Comparison of ENCODE assay signal across 24 cellular contexts in genomic region chr2:30197570-30197969, GRCh38. TPM values are rescaled to one million over a fixed set of nuclear protein-coding genes. Genes with fewer than 3 reads are reported as not detected.
DNase-seq lines count a peak whose midpoint lies in the region; ATAC-seq and TF ChIP-seq lines count a peak whose summit lies in the region.
"Had no signal": no experiment of that assay in that cellular context is flagged by ENCODE, and none has a peak within 500 bp of the region (broad histone marks: within the 10 kb centered on the region; RNA-seq: fewer than 3 reads in every experiment).

No MANE protein-coding gene starts in this region.

- CTCF ChIA-PET in activated CD4-positive, alpha-beta T cell treated with anti-CD3 and anti-CD28 coated beads, Interleukin-2, amount 10 ng/mL, durations not matched to agents 7 days and 5 days (lab: Charles Lee), result no interaction called here

- H3K27ac ChIP-seq in right atrium auricular region (no peak overlapping the region), WERI-Rb-1 (no peak overlapping the region)
- H3K27ac ChIP-seq: heart right ventricle, neutrophil, upper lobe of left lung had no signal

- intact Hi-C loops in left ventricle myocardium superior (cut with micrococcal nuclease), result no loop called here

- H3K36me3 ChIP-seq in right atrium auricular region, result no peaks in the 10 kb centered on the region
- H3K36me3 ChIP-seq in WERI-Rb-1, result no peaks in the 10 kb centered on the region
- H3K36me3 ChIP-seq: heart right ventricle, neutrophil, upper lobe of left lung had no signal

- no peaks in the 10 kb centered on the region for H3K36me3 Mint-ChIP-seq in stimulated activated memory B cell treated with anti-CD40 and anti-IgM and Interleukin-4, amounts not matched to agents 10 μg/mL and 1 μg/mL and 100 μg/mL, for 72 hours
- H3K36me3 Mint-ChIP-seq in activated CD4-positive, alpha-beta T cell treated with anti-CD3 and anti-CD28 coated beads, Interleukin-2, amount 10 ng/mL, durations not matched to agents 7 days and 5 days (ENCODE audit: low read depth), result no peaks in the 10 kb centered on the region
- H3K36me3 Mint-ChIP-seq: memory B cell had no signal

- no peaks in the 10 kb centered on the region for H3K4me1 Mint-ChIP-seq in stimulated activated memory B cell treated with anti-CD40 and anti-IgM and Interleukin-4, amounts not matched to agents 10 μg/mL and 1 μg/mL and 100 μg/mL, for 72 hours
- H3K4me1 Mint-ChIP-seq in activated CD4-positive, alpha-beta T cell treated with anti-CD3 and anti-CD28 coated beads, Interleukin-2, amount 10 ng/mL, durations not matched to agents 7 days and 5 days, result no peaks in the 10 kb centered on the region
- H3K4me1 Mint-ChIP-seq: activated B cell treated with CpG ODN at 0.5 μM for 24 hours had no signal

- peaks cover 10% of the 10 kb centered on the region for H3K27me3 Mint-ChIP-seq in stimulated activated memory B cell treated with anti-CD40 and anti-IgM and Interleukin-4, amounts not matched to agents 10 μg/mL and 1 μg/mL and 100 μg/mL, for 72 hours
- peaks cover 2% of the 10 kb centered on the region for H3K27me3 Mint-ChIP-seq in activated CD4-positive, alpha-beta T cell treated with anti-CD3 and anti-CD28 coated beads, Interleukin-2, amount 10 ng/mL, durations not matched to agents 7 days and 5 days
- H3K27me3 Mint-ChIP-seq: activated B cell treated with CpG ODN at 0.5 μM for 24 hours had no signal

- TF ChIP-seq CTCF in right atrium auricular region (IDR thresholded peaks at IDR 0.05) (no peak), WERI-Rb-1 (IDR thresholded peaks at IDR 0.05; ENCODE audit: low read depth, low read length) (peak; percentile 92)

- H3K9me3 Mint-ChIP-seq in stimulated activated memory B cell treated with anti-CD40 and anti-IgM and Interleukin-4, amounts not matched to agents 10 μg/mL and 1 μg/mL and 100 μg/mL, for 72 hours, result no peaks in the 10 kb centered on the region
- no peaks in the 10 kb centered on the region for H3K9me3 Mint-ChIP-seq in activated CD4-positive, alpha-beta T cell treated with anti-CD3 and anti-CD28 coated beads, Interleukin-2, amount 10 ng/mL, durations not matched to agents 7 days and 5 days
- H3K9me3 Mint-ChIP-seq: activated B cell treated with CpG ODN at 0.5 μM for 24 hours, memory B cell had no signal

- H3K4me3 ChIP-seq in right atrium auricular region, result no peak overlapping the region
- H3K4me3 ChIP-seq in WERI-Rb-1 (ENCODE audit: low read depth, low read length), result no peak overlapping the region
- H3K4me3 ChIP-seq: heart right ventricle, upper lobe of left lung had no signal

- no peak overlapping the region for H3K27ac Mint-ChIP-seq in stimulated activated memory B cell treated with anti-CD40 and anti-IgM and Interleukin-4, amounts not matched to agents 10 μg/mL and 1 μg/mL and 100 μg/mL, for 72 hours
- no peak overlapping the region for H3K27ac Mint-ChIP-seq in activated CD4-positive, alpha-beta T cell treated with anti-CD3 and anti-CD28 coated beads, Interleukin-2, amount 10 ng/mL, durations not matched to agents 7 days and 5 days
- H3K27ac Mint-ChIP-seq: activated B cell treated with CpG ODN at 0.5 μM for 24 hours, memory B cell had no signal

- peak; percentile 45 for ATAC-seq in left ventricle myocardium superior
- ATAC-seq in stimulated activated memory B cell treated with anti-CD40 and anti-IgM and Interleukin-4, amounts not matched to agents 10 μg/mL and 1 μg/mL and 100 μg/mL, for 72 hours, result peak; percentile 14
- ATAC-seq in HG03139 (IDR thresholded peaks at IDR 0.05; ENCODE audit: unreplicated experiment), result no peak
- ATAC-seq: Panc1 had no signal

- POLR2A ChIA-PET in activated CD4-positive, alpha-beta T cell treated with anti-CD3 and anti-CD28 coated beads, Interleukin-2, amount 10 ng/mL, durations not matched to agents 7 days and 5 days (lab: Charles Lee), result no interaction called here

- DNase-seq in left ventricle myocardium superior (no peak), right atrium auricular region (ENCODE audit: low spot score) (no peak), WERI-Rb-1 (peak; percentile 48), iPS-NIHi11 (ENCODE audit: low spot score) (peak; percentile 29)
- no peak for DNase-seq in stimulated activated CD4-positive, alpha-beta T cell treated with anti-CD3 and anti-CD28 coated beads, Interleukin-4, amount 100 ng/mL, for 24 hours
- no peak for DNase-seq in activated CD4-positive, alpha-beta T cell treated with anti-CD3 and anti-CD28 coated beads, Interleukin-2, amount 10 ng/mL, durations not matched to agents 7 days and 5 days
- DNase-seq: activated B cell treated with CpG ODN at 0.5 μM for 24 hours; activated CD8-positive, alpha-beta memory T cell treated with anti-CD3 and anti-CD28 coated beads, Interleukin-2, amount 50 U/mL, for 4 hours; activated naive CD4-positive, alpha-beta T cell treated with anti-CD3 and anti-CD28 coated beads, Interleukin-2, amount 50 U/mL, for 16 hours; DMS153; effector CD4-positive, alpha-beta T cell; heart right ventricle; NCI-H1694; NCI-H526; SHP77; stimulated activated CD8-positive, alpha-beta memory T cell treated with anti-CD3 and anti-CD28 coated beads, Interleukin-4, amount 100 ng/mL, for 48 hours; SW 1271; T1000; upper lobe of left lung had no signal

- H3K9me3 ChIP-seq in right atrium auricular region (no peaks in the 10 kb centered on the region), WERI-Rb-1 (ENCODE audit: severe bottlenecking) (no peaks in the 10 kb centered on the region)
- H3K9me3 ChIP-seq: heart right ventricle, neutrophil, upper lobe of left lung had no signal

- no peak overlapping the region for H3K4me3 Mint-ChIP-seq in stimulated activated memory B cell treated with anti-CD40 and anti-IgM and Interleukin-4, amounts not matched to agents 10 μg/mL and 1 μg/mL and 100 μg/mL, for 72 hours
- no peak overlapping the region for H3K4me3 Mint-ChIP-seq in activated CD4-positive, alpha-beta T cell treated with anti-CD3 and anti-CD28 coated beads, Interleukin-2, amount 10 ng/mL, durations not matched to agents 7 days and 5 days
- H3K4me3 Mint-ChIP-seq: activated B cell treated with CpG ODN at 0.5 μM for 24 hours, memory B cell had no signal

- peaks cover 0 to 12% of the 10 kb centered on the region in 2 donors for H3K4me1 ChIP-seq in right atrium auricular region

- H3K27me3 ChIP-seq in right atrium auricular region, result no peaks in the 10 kb centered on the region
- H3K27me3 ChIP-seq in WERI-Rb-1 (ENCODE audit: insufficient read depth, low read depth, severe bottlenecking), result no peaks in the 10 kb centered on the region
- H3K27me3 ChIP-seq: heart right ventricle, neutrophil, upper lobe of left lung had no signal

RNA-seq across cellular contexts. Expression of gene LBH, which starts 33.8 kb away (rescaled TPM):
- total RNA-seq in left ventricle myocardium superior, result 129 TPM
- 10 to 100 TPM; 18.9 to 54.6 TPM for total RNA-seq in right atrium auricular region
- total RNA-seq in activated CD4-positive, alpha-beta T cell treated with anti-CD3 and anti-CD28 coated beads, Interleukin-2, amount 10 ng/mL, durations not matched to agents 7 days and 5 days, result 100 to 1,000 TPM; 136 to 146 TPM

RNA-seq across cellular contexts. Expression of gene YPEL5, which starts 50.8 kb away (rescaled TPM):
- total RNA-seq in left ventricle myocardium superior, result 76.3 TPM
- total RNA-seq in right atrium auricular region, result 10 to 100 TPM; 36.3 to 45.5 TPM
- total RNA-seq in activated CD4-positive, alpha-beta T cell treated with anti-CD3 and anti-CD28 coated beads, Interleukin-2, amount 10 ng/mL, durations not matched to agents 7 days and 5 days, result 10 to 100 TPM; 32.3 to 39.2 TPM

Comparison
In these comparisons a context has a peak if more than half of its experiments do, and no peak if none do; other contexts are left out.
1. DNase-seq: peak in WERI-Rb-1 (single experiment) and iPS-NIHi11 (single experiment); none in left ventricle myocardium superior (single experiment), right atrium auricular region (single experiment), stimulated activated CD4-positive, alpha-beta T cell treated with anti-CD3 and anti-CD28 coated beads, Interleukin-4, amount 100 ng/mL, for 24 hours (single experiment) and activated CD4-positive, alpha-beta T cell treated with anti-CD3 and anti-CD28 coated beads, Interleukin-2, amount 10 ng/mL, durations not matched to agents 7 days and 5 days (single experiment).